In genomic region chr15:100601628-100602063, GRCh38 we compare ENCODE assay signal across 8 cellular contexts. TPM values are rescaled to one million over a fixed set of nuclear protein-coding genes. Genes with fewer than 3 reads are reported as not detected.
DNase-seq lines count a peak whose midpoint lies in the region; ATAC-seq, FAIRE-seq and TF ChIP-seq lines count a peak whose summit lies in the region.

No MANE protein-coding gene starts in this region.

- no peaks in the 10 kb centered on the region for H3K9me3 Mint-ChIP-seq in activated CD8-positive, alpha-beta memory T cell treated with anti-CD3 and anti-CD28 coated beads, Interleukin-2, amount 10 ng/mL, durations not matched to agents 7 days and 5 days (ENCODE audit: low read depth)

- no peak overlapping the region for H3K4me3 Mint-ChIP-seq in activated CD8-positive, alpha-beta memory T cell treated with anti-CD3 and anti-CD28 coated beads, Interleukin-2, amount 10 ng/mL, durations not matched to agents 7 days and 5 days

- FAIRE-seq in GM12891 (lab: Jason Lieb, UNC) = peak; percentile 20

- TF ChIP-seq POLR2A in GM12891 (IDR thresholded peaks at IDR 0.05; ENCODE audit: low read depth, low read length) (no peak), vagina (IDR thresholded peaks at IDR 0.05) (no peak)

- TF ChIP-seq CTCF in WI38 (IDR thresholded peaks at IDR 0.05; ENCODE audit: low read depth, low read length) (no peak), vagina (IDR thresholded peaks at IDR 0.05) (no peak)

- H3K4me3 ChIP-seq in WI38 (ENCODE audit: low read depth, low read length) (peak overlapping the region; percentile 99), vagina (peak overlapping the region; percentile 87 to 92)

- DNase-seq in GM12891 (ENCODE audit: insufficient read length, low spot score) (no peak), left lobe of liver (ENCODE audit: low spot score) (no peak), vagina (ENCODE audit: extremely low spot score in 2 of 2) (no peak), NCI-H345 (lab: John Stamatoyannopoulos, UW) (no peak), MV-4-11 (lab: John Stamatoyannopoulos, UW) (no peak)
- DNase-seq in activated CD8-positive, alpha-beta memory T cell treated with anti-CD3 and anti-CD28 coated beads, Interleukin-2, amount 10 ng/mL, durations not matched to agents 7 days and 5 days = no peak

- H3K36me3 ChIP-seq in vagina = peaks cover 0 to 10% of the 10 kb centered on the region in 2 donors

- H3K27me3 Mint-ChIP-seq in activated CD8-positive, alpha-beta memory T cell treated with anti-CD3 and anti-CD28 coated beads, Interleukin-2, amount 10 ng/mL, durations not matched to agents 7 days and 5 days = no peaks in the 10 kb centered on the region

- no peaks in the 10 kb centered on the region for H3K27me3 ChIP-seq in vagina

- intact Hi-C loops in vagina (cut with DNase I) = no loop called here

- H3K36me3 Mint-ChIP-seq in activated CD8-positive, alpha-beta memory T cell treated with anti-CD3 and anti-CD28 coated beads, Interleukin-2, amount 10 ng/mL, durations not matched to agents 7 days and 5 days = peaks cover 25% of the 10 kb centered on the region

- peaks cover 61% of the 10 kb centered on the region for H3K4me1 Mint-ChIP-seq in activated CD8-positive, alpha-beta memory T cell treated with anti-CD3 and anti-CD28 coated beads, Interleukin-2, amount 10 ng/mL, durations not matched to agents 7 days and 5 days

- CTCF ChIA-PET in activated CD8-positive, alpha-beta memory T cell treated with anti-CD3 and anti-CD28 coated beads, Interleukin-2, amount 10 ng/mL, durations not matched to agents 7 days and 5 days (lab: Charles Lee) = interaction anchor here (1.0 to 4.0 kb wide), 5 partner anchors 25 to 676 kb away, joined by 3 to 31 read pairs (median 4); no protein-coding TSS in a partner anchor

- H3K4me1 ChIP-seq in vagina = peaks cover 37% of the 10 kb centered on the region

- H3K27ac Mint-ChIP-seq in activated CD8-positive, alpha-beta memory T cell treated with anti-CD3 and anti-CD28 coated beads, Interleukin-2, amount 10 ng/mL, durations not matched to agents 7 days and 5 days = no peak overlapping the region

- peak overlapping the region; percentile 68 for H3K27ac ChIP-seq in vagina

- no peaks in the 10 kb centered on the region for H3K9me3 ChIP-seq in vagina

- peak; percentile 3 for ATAC-seq in HG02763 (IDR thresholded peaks at IDR 0.05; ENCODE audit: unreplicated experiment)
- peak; percentile 25 for ATAC-seq in left lobe of liver
- ATAC-seq in activated CD8-positive, alpha-beta memory T cell treated with anti-CD3 and anti-CD28 coated beads, Interleukin-2, amount 10 ng/mL, durations not matched to agents 7 days and 5 days = no peak

TF ChIP-seq in GM12891, 5 proteins besides CTCF, POLR2A, EP300 and RAD21:
- TF ChIP-seq SPI1 (IDR thresholded peaks at IDR 0.05; ENCODE audit: low read depth, low read length) (no peak), POU2F2 (IDR thresholded peaks at IDR 0.05; ENCODE audit: low read depth, low read length) (no peak), TAF1 (IDR thresholded peaks at IDR 0.05; ENCODE audit: low read depth, low read length) (no peak), PAX5 (IDR thresholded peaks at IDR 0.05; ENCODE audit: insufficient read depth, low read length, severe bottlenecking) (no peak), POLR2AphosphoS5 (IDR thresholded peaks at IDR 0.05; ENCODE audit: low read depth, low read length) (no peak)

RNA-seq across cellular contexts. Expression of gene LINS1, which starts 0.3 kb away (rescaled TPM):
- 8.6 TPM for polyA plus RNA-seq in GM12891 (2012; ENCODE audit: low read depth, missing spikeins)
- total RNA-seq in left lobe of liver (4.2 TPM), vagina (14.5 TPM)
- total RNA-seq in activated CD8-positive, alpha-beta memory T cell treated with anti-CD3 and anti-CD28 coated beads, Interleukin-2, amount 10 ng/mL, durations not matched to agents 7 days and 5 days = 10 to 100 TPM; 30.1 to 30.8 TPM

RNA-seq across cellular contexts. Expression of gene ASB7, which starts 0.7 kb away (rescaled TPM):
- 5.9 TPM for polyA plus RNA-seq in GM12891 (2012; ENCODE audit: low read depth, missing spikeins)
- total RNA-seq in left lobe of liver = 7.3 TPM
- total RNA-seq in vagina = 17.9 TPM
- 10 to 100 TPM; 17.9 to 22.1 TPM for total RNA-seq in activated CD8-positive, alpha-beta memory T cell treated with anti-CD3 and anti-CD28 coated beads, Interleukin-2, amount 10 ng/mL, durations not matched to agents 7 days and 5 days
